ENCODE assay signal across 8 cellular contexts in the genomic region with DNA sequence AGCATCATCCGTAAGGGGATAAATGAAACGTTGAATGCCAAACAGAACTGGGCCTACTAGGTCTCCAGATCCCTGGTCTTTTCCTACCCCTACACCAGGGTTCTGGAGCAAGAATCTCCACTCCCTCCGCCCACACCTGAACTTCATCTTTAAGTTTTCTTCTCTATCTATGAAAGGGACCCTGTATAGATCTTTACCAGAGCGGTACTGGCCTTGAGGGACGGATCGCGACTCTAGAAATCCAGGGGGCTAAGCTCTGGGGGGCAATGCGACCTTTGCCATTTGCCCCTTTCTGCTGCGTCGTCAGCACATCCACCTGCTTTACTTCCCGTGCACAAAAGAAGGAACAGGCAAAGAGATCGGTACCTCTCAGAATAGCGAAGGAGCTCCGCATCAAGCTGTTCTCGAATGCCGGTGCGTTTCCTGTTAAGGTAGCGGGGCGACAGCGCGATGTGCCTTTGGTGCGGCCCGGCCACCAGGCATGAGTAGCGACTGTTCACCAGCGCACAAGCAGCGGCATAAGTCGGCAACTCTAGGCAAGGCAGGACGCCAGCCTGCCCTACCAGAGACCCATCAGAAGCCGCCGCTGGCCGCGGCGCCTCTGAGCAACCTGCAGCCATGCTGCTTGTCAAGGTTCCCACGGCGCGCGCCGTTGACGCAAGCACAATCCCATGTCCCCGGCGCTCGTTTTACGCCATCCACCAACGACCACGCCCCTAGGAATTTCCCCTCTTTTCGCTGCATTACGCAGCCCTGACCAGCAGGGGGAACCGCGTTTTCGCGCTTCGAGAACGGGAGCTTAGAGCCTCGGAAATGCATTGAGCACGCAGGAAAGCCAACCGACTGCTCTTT. TPM values are rescaled to one million over a fixed set of nuclear protein-coding genes. Genes with fewer than 3 reads are reported as not detected.
A peak's percentile ranks its signal among the peaks of the same experiment; 100 is the strongest.
DNase-seq lines count a peak whose midpoint lies in the region; ATAC-seq, FAIRE-seq and TF ChIP-seq lines count a peak whose summit lies in the region.

A gene with protein sequence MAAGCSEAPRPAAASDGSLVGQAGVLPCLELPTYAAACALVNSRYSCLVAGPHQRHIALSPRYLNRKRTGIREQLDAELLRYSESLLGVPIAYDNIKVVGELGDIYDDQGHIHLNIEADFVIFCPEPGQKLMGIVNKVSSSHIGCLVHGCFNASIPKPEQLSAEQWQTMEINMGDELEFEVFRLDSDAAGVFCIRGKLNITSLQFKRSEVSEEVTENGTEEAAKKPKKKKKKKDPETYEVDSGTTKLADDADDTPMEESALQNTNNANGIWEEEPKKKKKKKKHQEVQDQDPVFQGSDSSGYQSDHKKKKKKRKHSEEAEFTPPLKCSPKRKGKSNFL (minus strand): TSS at position 641 of the 852 bp plus-strand sequence. CDS start 21 bp downstream, at position 620.

- H3K27me3 ChIP-seq in HUES48 (ENCODE audit: control insufficient read depth, insufficient read depth, low read length) (peaks cover 2% of the 10 kb centered on the region; the same call in 1 of the 2 replicates), NT2/D1 (ENCODE audit: insufficient read depth, insufficient read length) (no peaks in the 10 kb centered on the region)

- H3K4me1 ChIP-seq in HUES48 (ENCODE audit: control insufficient read depth, insufficient read depth, low read length): peaks cover 32% of the 10 kb centered on the region
- no peaks in the 10 kb centered on the region for H3K4me1 ChIP-seq in NT2/D1 (ENCODE audit: insufficient read depth, insufficient read length)

- H3K9me3 ChIP-seq in HUES48 (ENCODE audit: control insufficient read depth, insufficient read depth, low read length) (no peaks in the 10 kb centered on the region), NT2/D1 (ENCODE audit: insufficient read depth, low read length) (peaks cover 2% of the 10 kb centered on the region; the same call in 1 of the 2 replicates)

- H3K27me3 Mint-ChIP-seq in activated CD8-positive, alpha-beta memory T cell treated with anti-CD3 and anti-CD28 coated beads, Interleukin-2, amount 10 ng/mL, durations not matched to agents 7 days and 5 days: no peaks in the 10 kb centered on the region

- H3K4me1 Mint-ChIP-seq in activated CD8-positive, alpha-beta memory T cell treated with anti-CD3 and anti-CD28 coated beads, Interleukin-2, amount 10 ng/mL, durations not matched to agents 7 days and 5 days: peaks cover 35% of the 10 kb centered on the region

- CTCF ChIA-PET in activated CD8-positive, alpha-beta memory T cell treated with anti-CD3 and anti-CD28 coated beads, Interleukin-2, amount 10 ng/mL, durations not matched to agents 7 days and 5 days (lab: Charles Lee): interaction anchor here (0.8 to 2.3 kb wide), 10 partner anchors 9 to 890 kb away, joined by 3 to 19 read pairs (median 4); no protein-coding TSS in a partner anchor

- peaks cover 4% of the 10 kb centered on the region; the same call in 1 of the 2 replicates for H3K36me3 ChIP-seq in HUES48 (ENCODE audit: control insufficient read depth, insufficient read depth, low read length)
- peaks cover 7% of the 10 kb centered on the region for H3K36me3 ChIP-seq in NT2/D1 (ENCODE audit: insufficient read depth, insufficient read length, low read length)

- H3K4me3 Mint-ChIP-seq in activated CD8-positive, alpha-beta memory T cell treated with anti-CD3 and anti-CD28 coated beads, Interleukin-2, amount 10 ng/mL, durations not matched to agents 7 days and 5 days: peak within 1 kb of the TSS; percentile 96

- no peaks in the 10 kb centered on the region for H3K9me3 Mint-ChIP-seq in activated CD8-positive, alpha-beta memory T cell treated with anti-CD3 and anti-CD28 coated beads, Interleukin-2, amount 10 ng/mL, durations not matched to agents 7 days and 5 days (ENCODE audit: low read depth)

- TF ChIP-seq CTCF in D721Med (IDR thresholded peaks at IDR 0.05; ENCODE audit: insufficient read depth, missing control alignments): peak; percentile 95

- H3K27ac ChIP-seq in HUES48 (ENCODE audit: low read depth, low read length): peak within 1 kb of the TSS; percentile 79

- H3K4me3 ChIP-seq in HUES48 (ENCODE audit: low read depth, low read length): peak within 1 kb of the TSS; percentile 93
- H3K4me3 ChIP-seq in NT2/D1 (ENCODE audit: insufficient read length, low read depth): peak within 1 kb of the TSS; percentile 93

- DNase-seq in D721Med (ENCODE audit: insufficient read length, low spot score): peak; percentile 43
- peak; percentile 99 for DNase-seq in NT2/D1 (ENCODE audit: low read depth, low spot score)
- DNase-seq in activated CD8-positive, alpha-beta memory T cell treated with anti-CD3 and anti-CD28 coated beads, Interleukin-2, amount 10 ng/mL, durations not matched to agents 7 days and 5 days: peak; percentile 94
- peak; percentile 97 for DNase-seq in mesenteric fat pad (ENCODE audit: low spot score)
- peak; percentile 84 for DNase-seq in stimulated activated CD8-positive, alpha-beta memory T cell treated with anti-CD3 and anti-CD28 coated beads, Interleukin-15, amount 100 ng/mL, for 24 hours (ENCODE audit: low read depth)

- H3K36me3 Mint-ChIP-seq in activated CD8-positive, alpha-beta memory T cell treated with anti-CD3 and anti-CD28 coated beads, Interleukin-2, amount 10 ng/mL, durations not matched to agents 7 days and 5 days: peaks cover 4% of the 10 kb centered on the region

- H3K9ac ChIP-seq in HUES48 (ENCODE audit: low read depth, low read length): peak within 1 kb of the TSS; percentile 81
- peak within 1 kb of the TSS; percentile 89 for H3K9ac ChIP-seq in NT2/D1 (ENCODE audit: insufficient read length, low read depth)

- peak within 1 kb of the TSS; percentile 86 for H3K27ac Mint-ChIP-seq in activated CD8-positive, alpha-beta memory T cell treated with anti-CD3 and anti-CD28 coated beads, Interleukin-2, amount 10 ng/mL, durations not matched to agents 7 days and 5 days

- peak; percentile 97 for ATAC-seq in GM21390 (IDR thresholded peaks at IDR 0.05; ENCODE audit: unreplicated experiment)
- peak; percentile 98 for ATAC-seq in activated CD8-positive, alpha-beta memory T cell treated with anti-CD3 and anti-CD28 coated beads, Interleukin-2, amount 10 ng/mL, durations not matched to agents 7 days and 5 days

- in situ Hi-C loops in endometrial microvascular endothelial cells (cut with HindIII; ENCODE audit: inconsistent ontology term, low pct_unique_long_range_greater_than_20kb, low sequenced_read_pairs): no loop called here

- peak; percentile 32 for FAIRE-seq in D721Med (lab: Jason Lieb, UNC)

RNA-seq across cellular contexts. Expression of the gene that starts here (rescaled TPM):
- 10 to 100 TPM; 18.5 to 27.9 TPM for total RNA-seq in activated CD8-positive, alpha-beta memory T cell treated with anti-CD3 and anti-CD28 coated beads, Interleukin-2, amount 10 ng/mL, durations not matched to agents 7 days and 5 days
- total RNA-seq in endometrial microvascular endothelial cells (ENCODE audit: inconsistent ontology term) (20.8 TPM), mesenteric fat pad (17.7 TPM)

Comparison
In these comparisons a context has a peak if more than half of its experiments do, and no peak if none do; other contexts are left out.
1. Peak in every context shown above with its lines: DNase-seq, ATAC-seq, H3K4me3 ChIP-seq and H3K27ac ChIP-seq.
2. DNase-seq: peak in every context shown above with its lines; median percentile 99 in NT2/D1; 97 in mesenteric fat pad; 94 in activated CD8-positive, alpha-beta memory T cell treated with anti-CD3 and anti-CD28 coated beads, Interleukin-2, amount 10 ng/mL, durations not matched to agents 7 days and 5 days; 84 in stimulated activated CD8-positive, alpha-beta memory T cell treated with anti-CD3 and anti-CD28 coated beads, Interleukin-15, amount 100 ng/mL, for 24 hours; 43 in D721Med.